Comparison of ENCODE assay signal across 19 cellular contexts in the genomic region with DNA sequence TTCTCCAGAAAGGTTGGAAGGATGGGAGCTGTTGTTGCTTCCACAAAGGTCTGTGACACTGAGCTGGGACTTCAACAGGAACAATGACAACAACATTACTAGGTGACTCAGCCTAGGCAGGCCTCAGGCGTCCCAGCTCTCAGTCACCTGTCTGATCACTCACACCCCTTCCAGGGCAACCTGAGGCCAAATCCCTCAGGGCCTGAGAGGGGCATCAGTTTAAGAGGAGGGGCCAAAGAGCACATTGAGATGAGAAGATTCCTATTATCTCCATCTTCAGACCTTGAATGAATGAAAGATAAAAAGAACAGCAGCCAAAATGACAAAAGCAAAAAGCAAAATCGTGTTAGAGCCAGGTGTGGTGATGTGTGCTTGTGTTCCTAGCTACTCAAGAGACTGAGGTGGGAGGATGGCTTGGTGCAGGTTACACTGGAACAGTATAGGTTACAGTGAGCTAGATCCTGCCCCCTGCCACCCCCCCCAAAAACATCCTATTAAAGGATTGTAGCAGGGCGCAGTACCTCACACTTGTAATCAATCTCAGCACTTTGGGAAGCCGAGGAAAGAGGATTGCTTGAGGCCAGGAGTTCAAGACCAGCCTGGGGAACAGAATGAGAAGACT. TPM values are rescaled to one million over a fixed set of nuclear protein-coding genes. Genes with fewer than 3 reads are reported as not detected.
A peak's percentile ranks its signal among the peaks of the same experiment; 100 is the strongest.
DNase-seq lines count a peak whose midpoint lies in the region; ATAC-seq, FAIRE-seq and TF ChIP-seq lines count a peak whose summit lies in the region.
"Had no signal": no experiment of that assay in that cellular context is flagged by ENCODE, and none has a peak within 500 bp of the region (broad histone marks: within the 10 kb centered on the region; RNA-seq: fewer than 3 reads in every experiment).

TSS of gene ATG9B (minus strand) at position 60 of the 622 bp plus-strand sequence. CDS start 71 bp downstream, outside the sequence.

- peak within 1 kb of the TSS; percentile 1 for H3K27ac Mint-ChIP-seq in CD4-positive, alpha-beta T cell
- peak within 1 kb of the TSS in 5 of 9 donors; percentile 0 to 58 (median 41) for H3K27ac Mint-ChIP-seq in naive thymus-derived CD4-positive, alpha-beta T cell
- H3K27ac Mint-ChIP-seq in CD8-positive, alpha-beta T cell: no peak within 1 kb of the TSS
- H3K27ac Mint-ChIP-seq: activated CD8-positive, alpha-beta memory T cell treated with anti-CD3 and anti-CD28 coated beads, Interleukin-2, amount 10 ng/mL, durations not matched to agents 7 days and 5 days had no signal

- in situ Hi-C loops in K562 (cut with MboI): no loop called here

- H3K27me3 ChIP-seq in CD4-positive, alpha-beta T cell (ENCODE audit: control insufficient read depth, insufficient read depth, low read length): peaks cover 7% of the 10 kb centered on the region
- H3K27me3 ChIP-seq in K562 (ENCODE audit: control insufficient read depth in 2 of 2, insufficient read depth in 2 of 2, low read length in 2 of 2) (no peaks in the 10 kb centered on the region), upper lobe of right lung (peaks cover 13% of the 10 kb centered on the region), Peyer's patch (no peaks in the 10 kb centered on the region), H7 (ENCODE audit: control insufficient read depth, insufficient read depth, low read length) (peaks cover 13% of the 10 kb centered on the region)
- H3K27me3 ChIP-seq in naive thymus-derived CD4-positive, alpha-beta T cell (ENCODE audit: control insufficient read depth in 2 of 2, insufficient read depth in 2 of 2, low read length in 2 of 2): no peaks in the 10 kb centered on the region
- no peaks in the 10 kb centered on the region for H3K27me3 ChIP-seq in CD8-positive, alpha-beta T cell (ENCODE audit: insufficient read depth, low read length)

- peak within 1 kb of the TSS; percentile 30; the same call in 1 of the 2 replicates for H2AFZ ChIP-seq in K562 (ENCODE audit: low read depth, low read length)

- FAIRE-seq in K562 (lab: Jason Lieb, UNC): no peak
- FAIRE-seq: GM18507, islet of Langerhans had no signal

- TF ChIP-seq RAD21 in K562 (CRISPR knock-in tag; conservative IDR thresholded peaks at IDR 0.05 in 1 of 2, IDR thresholded peaks at IDR 0.05 in 1 of 2): no peak

- WGBS in K562 (ENCODE audit: insufficient coverage, low coverage, missing lambda C conversion rate): 42% methylated on average over 4 of the region's 4 CpGs

- no peak for ATAC-seq in CD4-positive, alpha-beta T cell (ENCODE audit: poor library complexity)
- ATAC-seq in K562 (no peak), upper lobe of right lung (no peak)
- no peak for ATAC-seq in naive thymus-derived CD4-positive, alpha-beta T cell
- ATAC-seq in CD8-positive, alpha-beta T cell: no peak
- ATAC-seq: activated CD8-positive, alpha-beta memory T cell treated with anti-CD3 and anti-CD28 coated beads, Interleukin-2, amount 10 ng/mL, durations not matched to agents 7 days and 5 days had no signal

- H3K4me3 Mint-ChIP-seq in CD4-positive, alpha-beta T cell: no peak within 1 kb of the TSS
- peak within 1 kb of the TSS in 1 of 10 donors; percentile 35 for H3K4me3 Mint-ChIP-seq in naive thymus-derived CD4-positive, alpha-beta T cell
- H3K4me3 Mint-ChIP-seq in CD8-positive, alpha-beta T cell: no peak within 1 kb of the TSS
- H3K4me3 Mint-ChIP-seq: activated CD8-positive, alpha-beta memory T cell treated with anti-CD3 and anti-CD28 coated beads, Interleukin-2, amount 10 ng/mL, durations not matched to agents 7 days and 5 days had no signal

- peaks cover 9% of the 10 kb centered on the region; the same call in 2 of the 3 replicates for H3K79me2 ChIP-seq in K562 (ENCODE audit: control insufficient read depth, insufficient read depth, low read length)

- H3K36me3 ChIP-seq in K562 (ENCODE audit: control insufficient read depth, insufficient read depth, low read length) (peaks cover under 1% of the 10 kb centered on the region; the same call in 1 of the 3 replicates), upper lobe of right lung (no peaks in the 10 kb centered on the region), Peyer's patch (no peaks in the 10 kb centered on the region), H7 (replicated peaks; ENCODE audit: control insufficient read depth, insufficient read depth, low read length) (no peaks in the 10 kb centered on the region)
- no peaks in the 10 kb centered on the region for H3K36me3 ChIP-seq in naive thymus-derived CD4-positive, alpha-beta T cell (ENCODE audit: control insufficient read depth in 2 of 3, insufficient read depth in 3 of 3, low read length in 3 of 3)
- H3K36me3 ChIP-seq in CD8-positive, alpha-beta T cell (ENCODE audit: insufficient read depth, low read length): no peaks in the 10 kb centered on the region
- H3K36me3 ChIP-seq: sigmoid colon had no signal

- H3K9me1 ChIP-seq in K562 (ENCODE audit: control insufficient read depth, insufficient read depth, low read length): no peaks in the 10 kb centered on the region

- H3K27me3 Mint-ChIP-seq in CD4-positive, alpha-beta T cell: peaks cover 10% of the 10 kb centered on the region
- peaks cover 0 to 30% (median 0%) of the 10 kb centered on the region in 5 donors for H3K27me3 Mint-ChIP-seq in naive thymus-derived CD4-positive, alpha-beta T cell
- peaks cover 4% of the 10 kb centered on the region for H3K27me3 Mint-ChIP-seq in CD8-positive, alpha-beta T cell (ENCODE audit: low read depth)

- CTCF ChIA-PET in CD4-positive, alpha-beta T cell (lab: Charles Lee): no interaction called here
- CTCF ChIA-PET in K562 (lab: Yijun Ruan, JAX; ENCODE audit: low intra/inter-chr PET ratio): no interaction called here
- CTCF ChIA-PET in naive thymus-derived CD4-positive, alpha-beta T cell (lab: Charles Lee): interaction anchor here (0.8 kb wide), 1 partner anchor 36 kb away, joined by 3 read pairs; no protein-coding TSS in a partner anchor
- CTCF ChIA-PET in CD8-positive, alpha-beta T cell (lab: Charles Lee): interaction anchor here (0.8 to 1.1 kb wide), 4 partner anchors 10 to 62 kb away, joined by 3 to 5 read pairs (median 4); no protein-coding TSS in a partner anchor

- no peak within 1 kb of the TSS for H3K4me2 ChIP-seq in K562 (ENCODE audit: insufficient read depth, low read length)

- DNase-seq in CD4-positive, alpha-beta T cell: no peak
- DNase-seq in DMS53 treated with DMSO at 0.1 percent for 48 hours (lab: John Stamatoyannopoulos, UW; ENCODE audit: unreplicated experiment): peak; percentile 47
- DNase-seq in K562 (ENCODE audit: extremely low read depth in 1 of 4, low spot score in 3 of 4): peak in 1 of 4 experiments; percentile 61
- DNase-seq in naive thymus-derived CD4-positive, alpha-beta T cell: no peak
- no peak for DNase-seq in upper lobe of right lung
- no peak for DNase-seq in Peyer's patch
- no peak for DNase-seq in H7
- no peak for DNase-seq in CD8-positive, alpha-beta T cell
- DNase-seq: activated CD8-positive, alpha-beta memory T cell treated with anti-CD3 and anti-CD28 coated beads, Interleukin-2, amount 10 ng/mL, durations not matched to agents 7 days and 5 days; activated naive CD4-positive, alpha-beta T cell; dermis blood vessel endothelial cell; erythroblast; midbrain; NCI-H1105; stimulated activated CD4-positive, alpha-beta T cell treated with anti-CD3 and anti-CD28 coated beads, Interleukin-2, amount 100 ng/mL, for 48 hours; T-helper 1 cell had no signal

- H3K9ac ChIP-seq in K562 (ENCODE audit: insufficient read depth in 1 of 2, low read depth in 2 of 2, low read length in 2 of 2): peak within 1 kb of the TSS in 1 of 2 experiments; percentile 56; a peak in 2 of 4 replicates

- TF ChIP-seq EP300 in K562 (IDR thresholded peaks at IDR 0.05; ENCODE audit: low read length): no peak

- H3K9me3 Mint-ChIP-seq in CD4-positive, alpha-beta T cell: no peaks in the 10 kb centered on the region
- H3K9me3 Mint-ChIP-seq in naive thymus-derived CD4-positive, alpha-beta T cell: peaks cover 0 to 2% (median 0%) of the 10 kb centered on the region in 11 donors
- no peaks in the 10 kb centered on the region for H3K9me3 Mint-ChIP-seq in CD8-positive, alpha-beta T cell

- TF ChIP-seq CTCF in CD4-positive, alpha-beta T cell (IDR thresholded peaks at IDR 0.05): no peak
- TF ChIP-seq CTCF in K562 (IDR thresholded peaks at IDR 0.05 in 2 of 3, conservative IDR thresholded peaks at IDR 0.05 in 1 of 3; ENCODE audit: insufficient read depth in 2 of 3, low read depth in 1 of 3, low read length in 3 of 3) (no peak), upper lobe of right lung (IDR thresholded peaks at IDR 0.05) (no peak), Peyer's patch (IDR thresholded peaks at IDR 0.05) (no peak)
- TF ChIP-seq CTCF in CD8-positive, alpha-beta T cell (IDR thresholded peaks at IDR 0.05): no peak

- no peak within 1 kb of the TSS for H3K27ac ChIP-seq in CD4-positive, alpha-beta T cell (ENCODE audit: low read depth, low read length)
- H3K27ac ChIP-seq in K562 (ENCODE audit: extremely low read depth, low read depth, low read length) (no peak within 1 kb of the TSS), upper lobe of right lung (no peak within 1 kb of the TSS), Peyer's patch (no peak within 1 kb of the TSS)
- no peak within 1 kb of the TSS for H3K27ac ChIP-seq in naive thymus-derived CD4-positive, alpha-beta T cell (ENCODE audit: low read depth, low read length)
- no peak within 1 kb of the TSS for H3K27ac ChIP-seq in CD8-positive, alpha-beta T cell (ENCODE audit: low read depth, low read length)
- H3K27ac ChIP-seq: sigmoid colon had no signal

- BruUV-seq in K562 (replicated peaks; lab: Mats Ljungman, UMichigan): no TSS peak

- peaks cover 13% of the 10 kb centered on the region for H3K36me3 Mint-ChIP-seq in CD4-positive, alpha-beta T cell (ENCODE audit: low read depth)
- H3K36me3 Mint-ChIP-seq in naive thymus-derived CD4-positive, alpha-beta T cell: no peaks in the 10 kb centered on the region
- H3K36me3 Mint-ChIP-seq in CD8-positive, alpha-beta T cell: peaks cover 2% of the 10 kb centered on the region
- H3K36me3 Mint-ChIP-seq: activated CD8-positive, alpha-beta memory T cell treated with anti-CD3 and anti-CD28 coated beads, Interleukin-2, amount 10 ng/mL, durations not matched to agents 7 days and 5 days had no signal

- POLR2A ChIA-PET in CD4-positive, alpha-beta T cell (lab: Charles Lee): no interaction called here
- POLR2A ChIA-PET in K562 (lab: Yijun Ruan, JAX): interaction anchor here (0.9 to 14.3 kb wide), 4 partner anchors 10 to 71 kb away, joined by 3 to 146 read pairs (median 4); no protein-coding TSS in a partner anchor
- POLR2A ChIA-PET in naive thymus-derived CD4-positive, alpha-beta T cell (lab: Charles Lee): no interaction called here
- POLR2A ChIA-PET in CD8-positive, alpha-beta T cell (lab: Charles Lee): interaction anchor here (0.6 kb wide), 1 partner anchor 62 kb away, joined by 3 read pairs; no protein-coding TSS in a partner anchor

- H3K9me3 ChIP-seq in CD4-positive, alpha-beta T cell (ENCODE audit: control insufficient read depth, low read length): no peaks in the 10 kb centered on the region
- H3K9me3 ChIP-seq in K562 (replicated peaks; ENCODE audit: control insufficient read depth, insufficient read depth, low read depth, low read length) (no peaks in the 10 kb centered on the region), upper lobe of right lung (no peaks in the 10 kb centered on the region), Peyer's patch (no peaks in the 10 kb centered on the region)
- no peaks in the 10 kb centered on the region for H3K9me3 ChIP-seq in naive thymus-derived CD4-positive, alpha-beta T cell (ENCODE audit: control insufficient read depth in 2 of 3, low read length in 3 of 3)
- no peaks in the 10 kb centered on the region for H3K9me3 ChIP-seq in CD8-positive, alpha-beta T cell (ENCODE audit: low read length)
- H3K9me3 ChIP-seq: sigmoid colon had no signal

- no peaks in the 10 kb centered on the region for H4K20me1 ChIP-seq in K562 (replicated peaks; ENCODE audit: control insufficient read depth, insufficient read depth, low read length)

- H3K4me3 ChIP-seq in K562 (no peak within 1 kb of the TSS), upper lobe of right lung (no peak within 1 kb of the TSS), Peyer's patch (no peak within 1 kb of the TSS), H7 (ENCODE audit: insufficient read depth, low read depth, low read length) (no peak within 1 kb of the TSS)
- no peak within 1 kb of the TSS for H3K4me3 ChIP-seq in naive thymus-derived CD4-positive, alpha-beta T cell (ENCODE audit: low read length)
- no peak within 1 kb of the TSS for H3K4me3 ChIP-seq in CD8-positive, alpha-beta T cell (ENCODE audit: low read depth, low read length)
- H3K4me3 ChIP-seq: sigmoid colon had no signal

- no peak for TF ChIP-seq POLR2A in K562 (conservative IDR thresholded peaks at IDR 0.05)
- TF ChIP-seq POLR2A in Peyer's patch (IDR thresholded peaks at IDR 0.05): no peak

- H3K4me1 ChIP-seq in K562 (replicated peaks in 1 of 2; ENCODE audit: control insufficient read depth in 2 of 2, insufficient read depth in 2 of 2, low read length in 2 of 2) (peaks cover 39 to 61% of the 10 kb centered on the region in 2 experiments), upper lobe of right lung (peaks cover 7% of the 10 kb centered on the region), Peyer's patch (peaks cover 0 to 10% (median 3%) of the 10 kb centered on the region in 4 donors)
- peaks cover 6 to 7% of the 10 kb centered on the region in 2 donors for H3K4me1 ChIP-seq in naive thymus-derived CD4-positive, alpha-beta T cell (ENCODE audit: control insufficient read depth in 2 of 2, insufficient read depth in 2 of 2, low read length in 2 of 2)
- H3K4me1 ChIP-seq in CD8-positive, alpha-beta T cell (ENCODE audit: insufficient read depth, low read length): peaks cover 10% of the 10 kb centered on the region

- intact Hi-C loops in CD4-positive, alpha-beta T cell (cut with DNase I, micrococcal nuclease): no loop called here
- intact Hi-C loops in K562 (cut with micrococcal nuclease): no loop called here
- intact Hi-C loops in naive thymus-derived CD4-positive, alpha-beta T cell (cut with micrococcal nuclease): loop anchor here (5.0 to 10.0 kb wide), 2 partner anchors 320 to 702 kb away; partner anchors contain the start of genes ACTR3C (in 1 of the 2), LRRC61 (in 1 of the 2) and NUB1 (in 1 of the 2)
- intact Hi-C loops in upper lobe of right lung (cut with DNase I): no loop called here
- intact Hi-C loops in CD8-positive, alpha-beta T cell (cut with DNase I, micrococcal nuclease): loop anchor here in 1 of 2 experiments (5.0 kb wide), 1 partner anchor 1003 kb away; the partner anchor contains the start of gene GALNT11

- H3K4me1 Mint-ChIP-seq in CD4-positive, alpha-beta T cell (ENCODE audit: low read depth): peaks cover 32% of the 10 kb centered on the region
- H3K4me1 Mint-ChIP-seq in naive thymus-derived CD4-positive, alpha-beta T cell: peaks cover 16 to 28% (median 19%) of the 10 kb centered on the region in 7 donors
- H3K4me1 Mint-ChIP-seq in CD8-positive, alpha-beta T cell (ENCODE audit: low read depth): peaks cover 20% of the 10 kb centered on the region

RNA-seq across cellular contexts. Expression of gene ATG9B, which starts in this region (rescaled TPM):
- 10 to 100 TPM; 16.8 to 17.1 TPM for total RNA-seq in CD4-positive, alpha-beta T cell
- 3.9 and 10.1 TPM in 2 replicates for total RNA-seq in K562 (2011; cell fraction: chromatin; rRNA removed; ENCODE audit: low replicate concordance)
- total RNA-seq in K562 (2011; cell fraction: nucleolus; rRNA removed): 5.8 and 7.7 TPM in 2 replicates
- total RNA-seq in K562 (2011; cell fraction: nucleoplasm; rRNA removed): 4.8 and 12.4 TPM in 2 replicates
- total RNA-seq in K562 (2014; rRNA removed) (2.0 and 2.1 TPM in 2 replicates), K562 (2014; rRNA removed; fragmentation: Illumina TruSeq; extraction: Trizol) (0.64 and 1.2 TPM in 2 replicates), K562 (2015; rRNA removed; fragmentation: Illumina TruSeq; extraction: Trizol) (0.29 and 0.90 TPM in 2 replicates), K562 (2021) (2.2 and 4.7 TPM in 2 replicates), upper lobe of right lung (0.17 TPM), Peyer's patch (under 1 TPM in 2 of 4 donors, not detected in 2; 0.27 to 0.28 TPM)
- polyA plus RNA-seq in K562 (2011; rRNA removed) (1.3 and 1.7 TPM in 2 replicates), K562 (2014; fragmentation: Illumina TruSeq; extraction: Trizol) (0.92 and 1.4 TPM in 2 replicates), K562 (2014; fragmentation: Nextera tagmentation; extraction: Ambion mirVana) (1 to 10 TPM; 5.0 to 6.9 TPM), K562 (2014; rRNA removed) (2.7 and 8.0 TPM in 2 replicates)
- polyA plus RNA-seq in K562 (2011; cell fraction: cytosol; rRNA removed): 1.2 and 1.7 TPM in 2 replicates
- 5.9 and 13.7 TPM in 2 replicates for polyA plus RNA-seq in K562 (2011; cell fraction: nucleus; rRNA removed)
- 6.6 and 7.2 TPM in 2 replicates for polyA plus RNA-seq in K562 (2012)
- polyA minus RNA-seq in K562 (2011; rRNA and poly(A)+ RNA removed): 0.27 and 0.63 TPM in 2 replicates
- polyA minus RNA-seq in K562 (2011; cell fraction: cytosol; rRNA and poly(A)+ RNA removed): not detected in 2 replicates
- polyA minus RNA-seq in K562 (2011; cell fraction: nucleus; rRNA and poly(A)+ RNA removed): 1.00 and 2.6 TPM in 2 replicates
- 10 to 100 TPM; 11.3 to 46.6 (median 20.9) TPM for total RNA-seq in naive thymus-derived CD4-positive, alpha-beta T cell
- 10 to 100 TPM; 27.0 to 49.4 TPM for polyA plus RNA-seq in naive thymus-derived CD4-positive, alpha-beta T cell
- 1.7 TPM in 2 replicates for total RNA-seq in H7 (2014; rRNA removed; shearing (Covaris generic))
- total RNA-seq in CD8-positive, alpha-beta T cell: 10 to 100 TPM in 1 of 2 experiments, 1 to 10 TPM in 1; 9.2 to 12.7 TPM
- total RNA-seq: dermis blood vessel endothelial cell, sigmoid colon had no signal

Comparison
In these comparisons a context has a peak if more than half of its experiments do, and no peak if none do; other contexts are left out.
1. CTCF ChIA-PET loops: an anchor here in naive thymus-derived CD4-positive, alpha-beta T cell (0.8 kb wide) and CD8-positive, alpha-beta T cell (0.8 to 1.1 kb wide); none called in CD4-positive, alpha-beta T cell and K562.
2. POLR2A ChIA-PET loops: an anchor here in K562 (0.9 to 14.3 kb wide) and CD8-positive, alpha-beta T cell (0.6 kb wide); none called in CD4-positive, alpha-beta T cell and naive thymus-derived CD4-positive, alpha-beta T cell.
3. intact Hi-C loops: an anchor here in naive thymus-derived CD4-positive, alpha-beta T cell (5.0 to 10.0 kb wide); none called in CD4-positive, alpha-beta T cell, K562 and upper lobe of right lung.